1 cellular context compared by ENCODE assay signal in the genomic region with DNA sequence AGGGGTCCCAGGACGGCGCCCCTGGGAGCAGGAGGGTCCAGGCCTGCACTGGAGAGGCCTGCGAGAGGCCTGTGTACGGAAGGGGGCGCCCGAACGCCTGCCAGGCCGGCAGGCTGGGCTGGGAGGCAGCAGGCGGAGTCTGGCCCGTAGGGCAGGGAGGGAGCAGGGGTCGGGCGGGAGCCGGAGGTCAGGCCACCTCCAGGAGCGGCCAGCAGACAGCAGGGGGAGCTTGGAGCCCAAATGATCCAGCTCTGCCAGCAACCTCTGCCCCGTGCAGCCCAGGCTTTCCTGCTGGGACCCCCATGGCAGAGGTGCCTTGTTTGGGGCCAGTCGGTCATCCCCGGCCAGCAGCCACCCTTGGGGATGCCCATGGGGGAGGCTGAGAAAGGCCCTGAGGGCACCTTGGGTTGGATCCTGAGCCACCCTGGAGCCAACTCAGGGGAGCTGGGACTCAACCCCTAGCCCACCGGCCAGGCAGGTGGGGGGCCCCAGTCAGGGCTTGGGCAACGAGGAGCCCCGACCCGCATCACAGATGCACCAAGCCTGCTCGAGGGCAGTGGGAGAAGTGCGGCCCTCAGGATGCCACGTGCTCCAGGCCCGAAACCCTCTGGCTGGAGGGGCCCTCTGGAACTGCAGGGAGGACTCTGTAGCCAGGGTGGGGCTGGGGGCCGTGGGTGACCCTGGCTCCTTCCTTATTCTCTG.
TF ChIP-seq lines count a peak whose summit lies in the region.

No MANE protein-coding gene starts in this region.

TF ChIP-seq in HepG2, 621 proteins besides CTCF, POLR2A, EP300 and RAD21 (continued from another document and continues in another):
- TF ChIP-seq, protein P1, sequence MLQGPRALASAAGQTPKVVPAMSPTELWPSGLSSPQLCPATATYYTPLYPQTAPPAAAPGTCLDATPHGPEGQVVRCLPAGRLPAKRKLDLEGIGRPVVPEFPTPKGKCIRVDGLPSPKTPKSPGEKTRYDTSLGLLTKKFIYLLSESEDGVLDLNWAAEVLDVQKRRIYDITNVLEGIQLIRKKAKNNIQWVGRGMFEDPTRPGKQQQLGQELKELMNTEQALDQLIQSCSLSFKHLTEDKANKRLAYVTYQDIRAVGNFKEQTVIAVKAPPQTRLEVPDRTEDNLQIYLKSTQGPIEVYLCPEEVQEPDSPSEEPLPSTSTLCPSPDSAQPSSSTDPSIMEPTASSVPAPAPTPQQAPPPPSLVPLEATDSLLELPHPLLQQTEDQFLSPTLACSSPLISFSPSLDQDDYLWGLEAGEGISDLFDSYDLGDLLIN (CRISPR knock-in tag; IDR thresholded peaks at IDR 0.05; ENCODE audit: borderline replicate concordance): no peak
- TF ChIP-seq SATB2 (CRISPR knock-in tag; IDR thresholded peaks at IDR 0.05) (no peak), IRX3 (CRISPR knock-in tag; IDR thresholded peaks at IDR 0.05; ENCODE audit: borderline replicate concordance, low read depth) (no peak), CENPT (CRISPR knock-in tag; IDR thresholded peaks at IDR 0.05; ENCODE audit: low read depth) (no peak), SMAD1 (CRISPR knock-in tag; IDR thresholded peaks at IDR 0.05; ENCODE audit: borderline replicate concordance, low read depth) (no peak; the same call in 1 of the 2 replicates), EEA1 (CRISPR knock-in tag; IDR thresholded peaks at IDR 0.05; ENCODE audit: borderline replicate concordance) (no peak), CCAR2 (optimal IDR thresholded peaks at IDR 0.05; ENCODE audit: low read depth, low read length) (no peak), AGO1 (IDR thresholded peaks at IDR 0.05; ENCODE audit: low read depth, low read length, poor library complexity, severe bottlenecking) (no peak), SSRP1 (CRISPR knock-in tag; IDR thresholded peaks at IDR 0.05) (no peak), ZSCAN22 (CRISPR knock-in tag; IDR thresholded peaks at IDR 0.05) (no peak), SRSF1 (optimal IDR thresholded peaks at IDR 0.05; ENCODE audit: low read depth, low read length) (no peak), ZNF20 (CRISPR knock-in tag; IDR thresholded peaks at IDR 0.05) (no peak), ZNF350 (CRISPR knock-in tag; IDR thresholded peaks at IDR 0.05; ENCODE audit: borderline replicate concordance, low read depth) (no peak), FOXJ3 (CRISPR knock-in tag; IDR thresholded peaks at IDR 0.05; ENCODE audit: borderline replicate concordance) (0 out of 2 replicates have a peak, but pooled peaks have one; percentile 35), ZNF737 (CRISPR knock-in tag; IDR thresholded peaks at IDR 0.05; ENCODE audit: borderline replicate concordance) (no peak), ZNF713 (CRISPR knock-in tag; IDR thresholded peaks at IDR 0.05) (no peak), ELF4 (CRISPR knock-in tag; IDR thresholded peaks at IDR 0.05; ENCODE audit: borderline replicate concordance) (no peak), NAIF1 (CRISPR knock-in tag; IDR thresholded peaks at IDR 0.05; ENCODE audit: borderline replicate concordance) (no peak), ZNF567 (CRISPR knock-in tag; IDR thresholded peaks at IDR 0.05; ENCODE audit: borderline replicate concordance) (no peak; the same call in 1 of the 2 replicates), ZNF746 (CRISPR knock-in tag; IDR thresholded peaks at IDR 0.05) (no peak), ZNF552 (CRISPR knock-in tag; IDR thresholded peaks at IDR 0.05; ENCODE audit: borderline replicate concordance) (no peak), ZNF33A (CRISPR knock-in tag; IDR thresholded peaks at IDR 0.05; ENCODE audit: borderline replicate concordance) (no peak), CBX5 (CRISPR knock-in tag; IDR thresholded peaks at IDR 0.05; ENCODE audit: borderline replicate concordance) (peak; percentile 16; the same call in 1 of the 2 replicates), ATRX (CRISPR knock-in tag; IDR thresholded peaks at IDR 0.05; ENCODE audit: borderline replicate concordance) (no peak), MXI1 (IDR thresholded peaks at IDR 0.05; ENCODE audit: borderline replicate concordance, low read depth, low read length) (peak; percentile 29; the same call in 1 of the 3 replicates), KDM1A (CRISPR knock-in tag; IDR thresholded peaks at IDR 0.05) (no peak), HMGA1 (CRISPR knock-in tag; conservative IDR thresholded peaks at IDR 0.05) (no peak), NFE2L2 (IDR thresholded peaks at IDR 0.05; ENCODE audit: low read length) (no peak), ZNF160 (CRISPR knock-in tag; IDR thresholded peaks at IDR 0.05) (no peak), ZNF616 (CRISPR knock-in tag; IDR thresholded peaks at IDR 0.05; ENCODE audit: low read depth) (no peak), KDM4B (CRISPR knock-in tag; IDR thresholded peaks at IDR 0.05) (no peak; the same call in 1 of the 2 replicates), TP53 (CRISPR knock-in tag; conservative IDR thresholded peaks at IDR 0.05) (peak; percentile 62; the same call in 1 of the 2 replicates), ZNF343 (CRISPR knock-in tag; IDR thresholded peaks at IDR 0.05) (peak; percentile 36; the same call in 1 of the 2 replicates), MBD4 (IDR thresholded peaks at IDR 0.05; ENCODE audit: borderline replicate concordance, low read length) (no peak), RFX5 (IDR thresholded peaks at IDR 0.05; ENCODE audit: low read depth, low read length) (no peak), KLF6 (CRISPR knock-in tag; IDR thresholded peaks at IDR 0.05) (0 out of 2 replicates have a peak, but pooled peaks have one; percentile 43)
- TF ChIP-seq, protein P2, sequence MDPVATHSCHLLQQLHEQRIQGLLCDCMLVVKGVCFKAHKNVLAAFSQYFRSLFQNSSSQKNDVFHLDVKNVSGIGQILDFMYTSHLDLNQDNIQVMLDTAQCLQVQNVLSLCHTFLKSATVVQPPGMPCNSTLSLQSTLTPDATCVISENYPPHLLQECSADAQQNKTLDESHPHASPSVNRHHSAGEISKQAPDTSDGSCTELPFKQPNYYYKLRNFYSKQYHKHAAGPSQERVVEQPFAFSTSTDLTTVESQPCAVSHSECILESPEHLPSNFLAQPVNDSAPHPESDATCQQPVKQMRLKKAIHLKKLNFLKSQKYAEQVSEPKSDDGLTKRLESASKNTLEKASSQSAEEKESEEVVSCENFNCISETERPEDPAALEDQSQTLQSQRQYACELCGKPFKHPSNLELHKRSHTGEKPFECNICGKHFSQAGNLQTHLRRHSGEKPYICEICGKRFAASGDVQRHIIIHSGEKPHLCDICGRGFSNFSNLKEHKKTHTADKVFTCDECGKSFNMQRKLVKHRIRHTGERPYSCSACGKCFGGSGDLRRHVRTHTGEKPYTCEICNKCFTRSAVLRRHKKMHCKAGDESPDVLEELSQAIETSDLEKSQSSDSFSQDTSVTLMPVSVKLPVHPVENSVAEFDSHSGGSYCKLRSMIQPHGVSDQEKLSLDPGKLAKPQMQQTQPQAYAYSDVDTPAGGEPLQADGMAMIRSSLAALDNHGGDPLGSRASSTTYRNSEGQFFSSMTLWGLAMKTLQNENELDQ (CRISPR knock-in tag; IDR thresholded peaks at IDR 0.05; ENCODE audit: borderline replicate concordance): no peak
- TF ChIP-seq, protein P3, sequence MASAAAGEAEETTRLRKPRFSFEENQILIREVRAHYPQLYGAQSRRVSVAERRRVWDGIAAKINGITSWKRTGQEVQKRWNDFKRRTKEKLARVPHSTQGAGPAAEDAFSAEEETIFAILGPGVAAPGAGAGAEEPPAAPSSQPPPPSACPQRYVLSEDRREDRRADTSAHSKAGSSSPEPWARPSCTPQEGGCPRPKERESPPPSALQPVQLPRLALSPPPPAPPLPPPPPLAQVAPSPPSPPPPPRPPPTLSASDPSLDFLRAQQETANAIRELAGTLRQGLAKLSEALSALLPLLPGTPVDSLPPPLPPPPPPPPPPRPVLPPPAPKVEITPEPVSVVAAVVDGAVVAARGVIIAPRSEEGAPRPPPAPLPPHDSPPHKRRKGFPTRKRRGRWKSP (CRISPR knock-in tag; IDR thresholded peaks at IDR 0.05): no peak
- TF ChIP-seq, protein P4, sequence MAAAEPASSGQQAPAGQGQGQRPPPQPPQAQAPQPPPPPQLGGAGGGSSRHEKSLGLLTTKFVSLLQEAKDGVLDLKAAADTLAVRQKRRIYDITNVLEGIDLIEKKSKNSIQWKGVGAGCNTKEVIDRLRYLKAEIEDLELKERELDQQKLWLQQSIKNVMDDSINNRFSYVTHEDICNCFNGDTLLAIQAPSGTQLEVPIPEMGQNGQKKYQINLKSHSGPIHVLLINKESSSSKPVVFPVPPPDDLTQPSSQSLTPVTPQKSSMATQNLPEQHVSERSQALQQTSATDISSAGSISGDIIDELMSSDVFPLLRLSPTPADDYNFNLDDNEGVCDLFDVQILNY (CRISPR knock-in tag; conservative IDR thresholded peaks at IDR 0.05): no peak
- TF ChIP-seq, protein P5, sequence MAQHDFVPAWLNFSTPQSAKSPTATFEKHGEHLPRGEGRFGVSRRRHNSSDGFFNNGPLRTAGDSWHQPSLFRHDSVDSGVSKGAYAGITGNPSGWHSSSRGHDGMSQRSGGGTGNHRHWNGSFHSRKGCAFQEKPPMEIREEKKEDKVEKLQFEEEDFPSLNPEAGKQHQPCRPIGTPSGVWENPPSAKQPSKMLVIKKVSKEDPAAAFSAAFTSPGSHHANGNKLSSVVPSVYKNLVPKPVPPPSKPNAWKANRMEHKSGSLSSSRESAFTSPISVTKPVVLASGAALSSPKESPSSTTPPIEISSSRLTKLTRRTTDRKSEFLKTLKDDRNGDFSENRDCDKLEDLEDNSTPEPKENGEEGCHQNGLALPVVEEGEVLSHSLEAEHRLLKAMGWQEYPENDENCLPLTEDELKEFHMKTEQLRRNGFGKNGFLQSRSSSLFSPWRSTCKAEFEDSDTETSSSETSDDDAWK (CRISPR knock-in tag; IDR thresholded peaks at IDR 0.05): no peak
- TF ChIP-seq, protein P6, sequence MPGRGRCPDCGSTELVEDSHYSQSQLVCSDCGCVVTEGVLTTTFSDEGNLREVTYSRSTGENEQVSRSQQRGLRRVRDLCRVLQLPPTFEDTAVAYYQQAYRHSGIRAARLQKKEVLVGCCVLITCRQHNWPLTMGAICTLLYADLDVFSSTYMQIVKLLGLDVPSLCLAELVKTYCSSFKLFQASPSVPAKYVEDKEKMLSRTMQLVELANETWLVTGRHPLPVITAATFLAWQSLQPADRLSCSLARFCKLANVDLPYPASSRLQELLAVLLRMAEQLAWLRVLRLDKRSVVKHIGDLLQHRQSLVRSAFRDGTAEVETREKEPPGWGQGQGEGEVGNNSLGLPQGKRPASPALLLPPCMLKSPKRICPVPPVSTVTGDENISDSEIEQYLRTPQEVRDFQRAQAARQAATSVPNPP (CRISPR knock-in tag; IDR thresholded peaks at IDR 0.05): no peak
- TF ChIP-seq, protein P7, sequence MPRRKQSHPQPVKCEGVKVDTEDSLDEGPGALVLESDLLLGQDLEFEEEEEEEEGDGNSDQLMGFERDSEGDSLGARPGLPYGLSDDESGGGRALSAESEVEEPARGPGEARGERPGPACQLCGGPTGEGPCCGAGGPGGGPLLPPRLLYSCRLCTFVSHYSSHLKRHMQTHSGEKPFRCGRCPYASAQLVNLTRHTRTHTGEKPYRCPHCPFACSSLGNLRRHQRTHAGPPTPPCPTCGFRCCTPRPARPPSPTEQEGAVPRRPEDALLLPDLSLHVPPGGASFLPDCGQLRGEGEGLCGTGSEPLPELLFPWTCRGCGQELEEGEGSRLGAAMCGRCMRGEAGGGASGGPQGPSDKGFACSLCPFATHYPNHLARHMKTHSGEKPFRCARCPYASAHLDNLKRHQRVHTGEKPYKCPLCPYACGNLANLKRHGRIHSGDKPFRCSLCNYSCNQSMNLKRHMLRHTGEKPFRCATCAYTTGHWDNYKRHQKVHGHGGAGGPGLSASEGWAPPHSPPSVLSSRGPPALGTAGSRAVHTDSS (CRISPR knock-in tag; conservative IDR thresholded peaks at IDR 0.05): peak; percentile 87; the same call in 1 of the 2 replicates
- TF ChIP-seq, protein P8, sequence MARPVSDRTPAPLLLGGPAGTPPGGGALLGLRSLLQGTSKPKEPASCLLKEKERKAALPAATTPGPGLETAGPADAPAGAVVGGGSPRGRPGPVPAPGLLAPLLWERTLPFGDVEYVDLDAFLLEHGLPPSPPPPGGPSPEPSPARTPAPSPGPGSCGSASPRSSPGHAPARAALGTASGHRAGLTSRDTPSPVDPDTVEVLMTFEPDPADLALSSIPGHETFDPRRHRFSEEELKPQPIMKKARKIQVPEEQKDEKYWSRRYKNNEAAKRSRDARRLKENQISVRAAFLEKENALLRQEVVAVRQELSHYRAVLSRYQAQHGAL (CRISPR knock-in tag; IDR thresholded peaks at IDR 0.05; ENCODE audit: not compliant biosample characterization): no peak
- TF ChIP-seq, protein P9, sequence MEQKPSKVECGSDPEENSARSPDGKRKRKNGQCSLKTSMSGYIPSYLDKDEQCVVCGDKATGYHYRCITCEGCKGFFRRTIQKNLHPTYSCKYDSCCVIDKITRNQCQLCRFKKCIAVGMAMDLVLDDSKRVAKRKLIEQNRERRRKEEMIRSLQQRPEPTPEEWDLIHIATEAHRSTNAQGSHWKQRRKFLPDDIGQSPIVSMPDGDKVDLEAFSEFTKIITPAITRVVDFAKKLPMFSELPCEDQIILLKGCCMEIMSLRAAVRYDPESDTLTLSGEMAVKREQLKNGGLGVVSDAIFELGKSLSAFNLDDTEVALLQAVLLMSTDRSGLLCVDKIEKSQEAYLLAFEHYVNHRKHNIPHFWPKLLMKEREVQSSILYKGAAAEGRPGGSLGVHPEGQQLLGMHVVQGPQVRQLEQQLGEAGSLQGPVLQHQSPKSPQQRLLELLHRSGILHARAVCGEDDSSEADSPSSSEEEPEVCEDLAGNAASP (CRISPR knock-in tag; IDR thresholded peaks at IDR 0.05; ENCODE audit: borderline replicate concordance): 0 out of 2 replicates have a peak, but pooled peaks have one; percentile 33
- TF ChIP-seq, protein P10, sequence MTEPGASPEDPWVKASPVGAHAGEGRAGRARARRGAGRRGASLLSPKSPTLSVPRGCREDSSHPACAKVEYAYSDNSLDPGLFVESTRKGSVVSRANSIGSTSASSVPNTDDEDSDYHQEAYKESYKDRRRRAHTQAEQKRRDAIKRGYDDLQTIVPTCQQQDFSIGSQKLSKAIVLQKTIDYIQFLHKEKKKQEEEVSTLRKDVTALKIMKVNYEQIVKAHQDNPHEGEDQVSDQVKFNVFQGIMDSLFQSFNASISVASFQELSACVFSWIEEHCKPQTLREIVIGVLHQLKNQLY (CRISPR knock-in tag; IDR thresholded peaks at IDR 0.05): no peak
- TF ChIP-seq, protein P11, sequence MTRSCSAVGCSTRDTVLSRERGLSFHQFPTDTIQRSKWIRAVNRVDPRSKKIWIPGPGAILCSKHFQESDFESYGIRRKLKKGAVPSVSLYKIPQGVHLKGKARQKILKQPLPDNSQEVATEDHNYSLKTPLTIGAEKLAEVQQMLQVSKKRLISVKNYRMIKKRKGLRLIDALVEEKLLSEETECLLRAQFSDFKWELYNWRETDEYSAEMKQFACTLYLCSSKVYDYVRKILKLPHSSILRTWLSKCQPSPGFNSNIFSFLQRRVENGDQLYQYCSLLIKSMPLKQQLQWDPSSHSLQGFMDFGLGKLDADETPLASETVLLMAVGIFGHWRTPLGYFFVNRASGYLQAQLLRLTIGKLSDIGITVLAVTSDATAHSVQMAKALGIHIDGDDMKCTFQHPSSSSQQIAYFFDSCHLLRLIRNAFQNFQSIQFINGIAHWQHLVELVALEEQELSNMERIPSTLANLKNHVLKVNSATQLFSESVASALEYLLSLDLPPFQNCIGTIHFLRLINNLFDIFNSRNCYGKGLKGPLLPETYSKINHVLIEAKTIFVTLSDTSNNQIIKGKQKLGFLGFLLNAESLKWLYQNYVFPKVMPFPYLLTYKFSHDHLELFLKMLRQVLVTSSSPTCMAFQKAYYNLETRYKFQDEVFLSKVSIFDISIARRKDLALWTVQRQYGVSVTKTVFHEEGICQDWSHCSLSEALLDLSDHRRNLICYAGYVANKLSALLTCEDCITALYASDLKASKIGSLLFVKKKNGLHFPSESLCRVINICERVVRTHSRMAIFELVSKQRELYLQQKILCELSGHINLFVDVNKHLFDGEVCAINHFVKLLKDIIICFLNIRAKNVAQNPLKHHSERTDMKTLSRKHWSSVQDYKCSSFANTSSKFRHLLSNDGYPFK (CRISPR knock-in tag; IDR thresholded peaks at IDR 0.05; ENCODE audit: borderline replicate concordance): no peak
